29 cellular contexts compared by ENCODE assay signal in the genomic region with DNA sequence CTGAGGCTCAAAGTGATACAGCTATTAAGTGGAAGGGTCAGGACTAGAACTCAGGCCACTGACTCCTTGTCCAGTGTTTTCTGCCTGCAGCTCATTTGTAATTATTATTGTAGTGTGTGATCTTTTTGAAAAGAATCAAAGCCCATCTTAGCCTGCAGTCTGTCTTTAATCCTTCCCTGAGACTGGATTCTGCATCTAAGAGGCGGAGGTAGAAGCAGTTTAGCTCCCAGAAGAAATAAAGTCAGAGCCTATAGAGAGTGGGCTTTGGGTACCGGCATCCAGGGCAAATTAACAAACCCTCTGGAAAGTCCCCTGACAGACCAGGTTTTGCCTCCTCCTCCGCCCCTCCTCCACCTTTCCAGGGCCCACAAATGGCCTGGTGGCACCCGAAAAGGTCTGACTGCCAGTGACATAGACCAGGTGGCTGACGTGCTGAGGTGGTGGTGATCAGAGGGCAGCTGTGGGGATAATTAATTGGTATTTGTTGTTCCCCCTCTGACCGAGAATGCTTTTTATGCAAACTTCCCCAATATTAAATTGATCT. TPM values are rescaled to one million over a fixed set of nuclear protein-coding genes. Genes with fewer than 3 reads are reported as not detected.
"Had no signal": no experiment of that assay in that cellular context is flagged by ENCODE, and none has a peak within 500 bp of the region (broad histone marks: within the 10 kb centered on the region; RNA-seq: fewer than 3 reads in every experiment).

No MANE protein-coding gene starts in this region.

- H3K9me3 Mint-ChIP-seq: activated CD8-positive, alpha-beta T cell treated with anti-CD3 and anti-CD28 coated beads for 36 hours; activated naive CD4-positive, alpha-beta T cell treated with anti-CD3 and anti-CD28 coated beads, Interleukin-2, amount 50 U/mL, for 72 hours; activated T-helper 2 cell treated with anti-CD3 and anti-CD28 coated beads, Interferon-gamma antibody, Interleukin-2, Interleukin-4, amounts not matched to agents 10 μg/mL and 5 μg/mL and 100 μg/mL, durations not matched to agents 14 hours and 24 hours and 36 hours had no signal

- H3K36me3 ChIP-seq: breast epithelium, esophagus squamous epithelium, heart right ventricle, right atrium auricular region, suprapubic skin, tibial artery, upper lobe of right lung had no signal

- FAIRE-seq: TTC549 had no signal

- H3K4me2 ChIP-seq: smooth muscle cell had no signal

- H3K27ac ChIP-seq: breast epithelium, esophagus squamous epithelium, heart right ventricle, right atrium auricular region, suprapubic skin, tibial artery, upper lobe of right lung had no signal

- DNase-seq: activated CD4-positive, alpha-beta T cell treated with anti-CD3 and anti-CD28 coated beads for 1 hour; activated CD4-positive, alpha-beta T cell treated with anti-CD3 and anti-CD28 coated beads, Interleukin-2, amount 50 U/mL, for 1 hour; activated CD8-positive, alpha-beta T cell treated with anti-CD3 and anti-CD28 coated beads for 36 hours; activated T-cell treated with anti-CD3 and anti-CD28 coated beads, Interleukin-2, amount 50 U/mL, for 48 hours; central memory CD4-positive, alpha-beta T cell; esophagus squamous epithelium; foreskin melanocyte; heart right ventricle; islet precursor cell; mammary epithelial cell; midbrain; naive thymus-derived CD4-positive, alpha-beta T cell; occipital lobe; stimulated activated CD4-positive, alpha-beta T cell treated with anti-CD3 and anti-CD28 coated beads, Interleukin-1b, Interleukin-23, amount 100 ng/mL, for 48 hours; stimulated activated naive CD4-positive, alpha-beta T cell; tibial artery; upper lobe of right lung had no signal

- ATAC-seq: activated CD8-positive, alpha-beta T cell treated with anti-CD3 and anti-CD28 coated beads for 36 hours; activated naive CD4-positive, alpha-beta T cell treated with anti-CD3 and anti-CD28 coated beads, Interleukin-2, amount 50 U/mL, for 72 hours; heart right ventricle; naive thymus-derived CD4-positive, alpha-beta T cell; upper lobe of right lung had no signal

- H3K9me3 ChIP-seq: breast epithelium, esophagus squamous epithelium, heart right ventricle, right atrium auricular region, suprapubic skin, tibial artery, upper lobe of right lung had no signal

- H3K4me3 Mint-ChIP-seq: activated CD8-positive, alpha-beta T cell treated with anti-CD3 and anti-CD28 coated beads for 36 hours had no signal

- H3K27ac Mint-ChIP-seq: activated CD8-positive, alpha-beta T cell treated with anti-CD3 and anti-CD28 coated beads for 36 hours; activated naive CD4-positive, alpha-beta T cell treated with anti-CD3 and anti-CD28 coated beads, Interleukin-2, amount 50 U/mL, for 72 hours; activated T-helper 2 cell treated with anti-CD3 and anti-CD28 coated beads, Interferon-gamma antibody, Interleukin-2, Interleukin-4, amounts not matched to agents 10 μg/mL and 5 μg/mL and 100 μg/mL, durations not matched to agents 14 hours and 24 hours and 36 hours; naive thymus-derived CD4-positive, alpha-beta T cell had no signal

- H3K4me1 ChIP-seq: breast epithelium, upper lobe of right lung had no signal

- H3K4me3 ChIP-seq: breast epithelium, esophagus squamous epithelium, heart right ventricle, right atrium auricular region, smooth muscle cell, suprapubic skin, tibial artery, upper lobe of right lung had no signal

RNA-seq across cellular contexts. Expression of a gene that starts 2.2 kb away (rescaled TPM):
- total RNA-seq: activated CD8-positive, alpha-beta T cell treated with anti-CD3 and anti-CD28 coated beads for 36 hours; activated T-helper 2 cell treated with anti-CD3 and anti-CD28 coated beads, Interferon-gamma antibody, Interleukin-2, Interleukin-4, amounts not matched to agents 10 μg/mL and 5 μg/mL and 100 μg/mL, durations not matched to agents 14 hours and 24 hours and 36 hours; breast epithelium; esophagus squamous epithelium; glomerular endothelial cell; heart right ventricle; liver; mammary epithelial cell; naive thymus-derived CD4-positive, alpha-beta T cell; occipital lobe; pulmonary artery endothelial cell; right atrium auricular region; smooth muscle cell; T-helper 1 cell treated with Interleukin-12 subunit alpha and Interleukin-12 subunit beta and Interleukin-4 antibody, amounts not matched to agents 30 ng/mL and 1 ng/mL, for 36 hours; upper lobe of right lung had no signal
- polyA plus RNA-seq: heart right ventricle; liver; mammary epithelial cell; naive thymus-derived CD4-positive, alpha-beta T cell; neural cell; smooth muscle cell had no signal

RNA-seq across cellular contexts. Expression of a gene that starts 43.0 kb away (rescaled TPM):
- total RNA-seq: activated CD8-positive, alpha-beta T cell treated with anti-CD3 and anti-CD28 coated beads for 36 hours; activated naive CD4-positive, alpha-beta T cell treated with anti-CD3 and anti-CD28 coated beads, Interleukin-2, amount 50 U/mL, for 72 hours; activated T-helper 2 cell treated with anti-CD3 and anti-CD28 coated beads, Interferon-gamma antibody, Interleukin-2, Interleukin-4, amounts not matched to agents 10 μg/mL and 5 μg/mL and 100 μg/mL, durations not matched to agents 14 hours and 24 hours and 36 hours; breast epithelium; glomerular endothelial cell; liver; mammary epithelial cell; naive thymus-derived CD4-positive, alpha-beta T cell; occipital lobe; pulmonary artery endothelial cell; right atrium auricular region; smooth muscle cell; suprapubic skin; T-helper 1 cell treated with Interleukin-12 subunit alpha and Interleukin-12 subunit beta and Interleukin-4 antibody, amounts not matched to agents 30 ng/mL and 1 ng/mL, for 36 hours; upper lobe of right lung had no signal
- polyA plus RNA-seq: heart right ventricle; liver; mammary epithelial cell; naive thymus-derived CD4-positive, alpha-beta T cell; neural cell; smooth muscle cell had no signal

RNA-seq across cellular contexts. Expression of a gene that starts 55.5 kb away (rescaled TPM):
- total RNA-seq: activated CD8-positive, alpha-beta T cell treated with anti-CD3 and anti-CD28 coated beads for 36 hours; activated naive CD4-positive, alpha-beta T cell treated with anti-CD3 and anti-CD28 coated beads, Interleukin-2, amount 50 U/mL, for 72 hours; activated T-helper 2 cell treated with anti-CD3 and anti-CD28 coated beads, Interferon-gamma antibody, Interleukin-2, Interleukin-4, amounts not matched to agents 10 μg/mL and 5 μg/mL and 100 μg/mL, durations not matched to agents 14 hours and 24 hours and 36 hours; esophagus squamous epithelium; glomerular endothelial cell; heart right ventricle; liver; mammary epithelial cell; naive thymus-derived CD4-positive, alpha-beta T cell; pulmonary artery endothelial cell; right atrium auricular region; smooth muscle cell; suprapubic skin; T-helper 1 cell treated with Interleukin-12 subunit alpha and Interleukin-12 subunit beta and Interleukin-4 antibody, amounts not matched to agents 30 ng/mL and 1 ng/mL, for 36 hours; upper lobe of right lung had no signal
- polyA plus RNA-seq: heart right ventricle; liver; mammary epithelial cell; naive thymus-derived CD4-positive, alpha-beta T cell; neural cell had no signal
